Comparison of ENCODE assay signal across 1 cellular context in the genomic region with DNA sequence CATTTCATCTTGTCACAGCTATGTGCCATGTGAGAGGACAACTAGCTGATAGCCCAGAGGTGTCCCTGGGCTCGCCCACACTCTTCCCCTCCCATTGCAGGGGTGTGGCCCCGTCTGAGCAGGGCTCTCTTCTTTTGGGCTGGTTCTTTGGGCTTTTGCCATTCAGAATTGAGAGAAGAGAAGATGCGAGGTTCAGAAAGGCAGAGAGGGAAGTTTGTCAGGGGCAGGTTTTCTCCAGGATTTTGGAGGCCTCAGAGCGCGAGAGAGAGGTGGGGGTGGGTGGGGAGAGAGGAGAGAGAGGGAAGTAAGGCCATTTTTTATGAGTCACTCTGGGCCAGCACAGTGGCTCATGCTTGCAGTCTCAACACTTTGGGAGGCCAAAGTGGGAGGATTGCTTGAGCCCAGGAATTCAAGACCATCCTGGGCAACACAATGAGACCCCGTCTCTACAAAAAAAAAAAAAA.
TF ChIP-seq lines count a peak whose summit lies in the region.

No MANE protein-coding gene starts in this region.

TF ChIP-seq in K562, 482 proteins besides CTCF, POLR2A, EP300 and RAD21 (continued from another document):
- TF ChIP-seq, protein P1, sequence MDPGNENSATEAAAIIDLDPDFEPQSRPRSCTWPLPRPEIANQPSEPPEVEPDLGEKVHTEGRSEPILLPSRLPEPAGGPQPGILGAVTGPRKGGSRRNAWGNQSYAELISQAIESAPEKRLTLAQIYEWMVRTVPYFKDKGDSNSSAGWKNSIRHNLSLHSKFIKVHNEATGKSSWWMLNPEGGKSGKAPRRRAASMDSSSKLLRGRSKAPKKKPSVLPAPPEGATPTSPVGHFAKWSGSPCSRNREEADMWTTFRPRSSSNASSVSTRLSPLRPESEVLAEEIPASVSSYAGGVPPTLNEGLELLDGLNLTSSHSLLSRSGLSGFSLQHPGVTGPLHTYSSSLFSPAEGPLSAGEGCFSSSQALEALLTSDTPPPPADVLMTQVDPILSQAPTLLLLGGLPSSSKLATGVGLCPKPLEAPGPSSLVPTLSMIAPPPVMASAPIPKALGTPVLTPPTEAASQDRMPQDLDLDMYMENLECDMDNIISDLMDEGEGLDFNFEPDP (CRISPR knock-in tag; IDR thresholded peaks at IDR 0.05) = no peak
- no peak for TF ChIP-seq SOX6 (IDR thresholded peaks at IDR 0.05)
- TF ChIP-seq, protein P2, sequence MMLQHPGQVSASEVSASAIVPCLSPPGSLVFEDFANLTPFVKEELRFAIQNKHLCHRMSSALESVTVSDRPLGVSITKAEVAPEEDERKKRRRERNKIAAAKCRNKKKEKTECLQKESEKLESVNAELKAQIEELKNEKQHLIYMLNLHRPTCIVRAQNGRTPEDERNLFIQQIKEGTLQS (IDR thresholded peaks at IDR 0.05) = peak; percentile 76
- TF ChIP-seq, protein P2 (CRISPR knock-in tag; conservative IDR thresholded peaks at IDR 0.05) = no peak
- TF ChIP-seq, protein P3, sequence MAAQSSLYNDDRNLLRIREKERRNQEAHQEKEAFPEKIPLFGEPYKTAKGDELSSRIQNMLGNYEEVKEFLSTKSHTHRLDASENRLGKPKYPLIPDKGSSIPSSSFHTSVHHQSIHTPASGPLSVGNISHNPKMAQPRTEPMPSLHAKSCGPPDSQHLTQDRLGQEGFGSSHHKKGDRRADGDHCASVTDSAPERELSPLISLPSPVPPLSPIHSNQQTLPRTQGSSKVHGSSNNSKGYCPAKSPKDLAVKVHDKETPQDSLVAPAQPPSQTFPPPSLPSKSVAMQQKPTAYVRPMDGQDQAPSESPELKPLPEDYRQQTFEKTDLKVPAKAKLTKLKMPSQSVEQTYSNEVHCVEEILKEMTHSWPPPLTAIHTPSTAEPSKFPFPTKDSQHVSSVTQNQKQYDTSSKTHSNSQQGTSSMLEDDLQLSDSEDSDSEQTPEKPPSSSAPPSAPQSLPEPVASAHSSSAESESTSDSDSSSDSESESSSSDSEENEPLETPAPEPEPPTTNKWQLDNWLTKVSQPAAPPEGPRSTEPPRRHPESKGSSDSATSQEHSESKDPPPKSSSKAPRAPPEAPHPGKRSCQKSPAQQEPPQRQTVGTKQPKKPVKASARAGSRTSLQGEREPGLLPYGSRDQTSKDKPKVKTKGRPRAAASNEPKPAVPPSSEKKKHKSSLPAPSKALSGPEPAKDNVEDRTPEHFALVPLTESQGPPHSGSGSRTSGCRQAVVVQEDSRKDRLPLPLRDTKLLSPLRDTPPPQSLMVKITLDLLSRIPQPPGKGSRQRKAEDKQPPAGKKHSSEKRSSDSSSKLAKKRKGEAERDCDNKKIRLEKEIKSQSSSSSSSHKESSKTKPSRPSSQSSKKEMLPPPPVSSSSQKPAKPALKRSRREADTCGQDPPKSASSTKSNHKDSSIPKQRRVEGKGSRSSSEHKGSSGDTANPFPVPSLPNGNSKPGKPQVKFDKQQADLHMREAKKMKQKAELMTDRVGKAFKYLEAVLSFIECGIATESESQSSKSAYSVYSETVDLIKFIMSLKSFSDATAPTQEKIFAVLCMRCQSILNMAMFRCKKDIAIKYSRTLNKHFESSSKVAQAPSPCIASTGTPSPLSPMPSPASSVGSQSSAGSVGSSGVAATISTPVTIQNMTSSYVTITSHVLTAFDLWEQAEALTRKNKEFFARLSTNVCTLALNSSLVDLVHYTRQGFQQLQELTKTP (IDR thresholded peaks at IDR 0.05; ENCODE audit: low read depth in 1 of 2, partially characterized antibody in 2 of 2) = peak; percentile 33
- peak; percentile 47; the same call in 1 of the 2 replicates for TF ChIP-seq KLF13 (tag; IDR thresholded peaks at IDR 0.05; ENCODE audit: borderline replicate concordance, low read depth)
- no peak for TF ChIP-seq SAFB2 (IDR thresholded peaks at IDR 0.05; ENCODE audit: borderline replicate concordance, low read depth, low read length, severe bottlenecking)
- TF ChIP-seq TEAD4 (IDR thresholded peaks at IDR 0.05; ENCODE audit: low read length) = 0 out of 2 replicates have a peak, but pooled peaks have one; percentile 2
- no peak for TF ChIP-seq TEAD4 (CRISPR knock-in tag; IDR thresholded peaks at IDR 0.05; ENCODE audit: borderline replicate concordance)
- TF ChIP-seq NEUROD1 (IDR thresholded peaks at IDR 0.05; ENCODE audit: borderline replicate concordance, low read depth, low read length, partially characterized antibody) = no peak
- TF ChIP-seq BRF1 (IDR thresholded peaks at IDR 0.05; ENCODE audit: borderline replicate concordance, extremely low read depth, insufficient read length) = no peak
- TF ChIP-seq, protein P4, sequence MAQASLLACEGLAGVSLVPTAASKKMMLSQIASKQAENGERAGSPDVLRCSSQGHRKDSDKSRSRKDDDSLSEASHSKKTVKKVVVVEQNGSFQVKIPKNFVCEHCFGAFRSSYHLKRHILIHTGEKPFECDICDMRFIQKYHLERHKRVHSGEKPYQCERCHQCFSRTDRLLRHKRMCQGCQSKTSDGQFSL (CRISPR knock-in tag; IDR thresholded peaks at IDR 0.05) = peak; percentile 62
- TF ChIP-seq, protein P4 (tag; IDR thresholded peaks at IDR 0.05) = no peak
- TF ChIP-seq ARNT (IDR thresholded peaks at IDR 0.05) = no peak
- 0 out of 2 replicates have a peak, but pooled peaks have one; percentile 34 for TF ChIP-seq GATAD2A (IDR thresholded peaks at IDR 0.05)
- no peak for TF ChIP-seq HDGF (IDR thresholded peaks at IDR 0.05)
- peak; percentile 93 for TF ChIP-seq MTA1 (IDR thresholded peaks at IDR 0.05; ENCODE audit: borderline replicate concordance)
- TF ChIP-seq LARP7 (IDR thresholded peaks at IDR 0.05) = 0 out of 2 replicates have a peak, but pooled peaks have one; percentile 46
- no peak for TF ChIP-seq ZNF717 (CRISPR knock-in tag; IDR thresholded peaks at IDR 0.05)
- TF ChIP-seq ZFX (CRISPR knock-in tag; IDR thresholded peaks at IDR 0.05) = no peak
- TF ChIP-seq CTBP1 (IDR thresholded peaks at IDR 0.05; ENCODE audit: borderline replicate concordance) = peak; percentile 56; the same call in 1 of the 2 replicates
